ENCODE assay signal across 8 cellular contexts in genomic region chr20:53939554-53940355, GRCh38.
DNase-seq lines count a peak whose midpoint lies in the region; ATAC-seq and TF ChIP-seq lines count a peak whose summit lies in the region.

No MANE protein-coding gene starts in this region.

- H3K9ac ChIP-seq in adipocyte (ENCODE audit: low read length): peak overlapping the region; percentile 79

- DNase-seq in EH (ENCODE audit: low read depth) (peak; percentile 96), LHCN-M2 (ENCODE audit: low read depth) (peak; percentile 97), SKM-1 (lab: John Stamatoyannopoulos, UW; ENCODE audit: unreplicated experiment) (peak; percentile 87), adipocyte (ENCODE audit: low read depth) (peak; percentile 95), left ventricle myocardium inferior (peak; percentile 94), pulmonary artery endothelial cell (ENCODE audit: low read depth, low spot score) (peak; percentile 88)

- H3K27me3 ChIP-seq in adipocyte (replicated peaks; ENCODE audit: control insufficient read depth, insufficient read depth, low read length) (no peaks in the 10 kb centered on the region), left ventricle myocardium inferior (ENCODE audit: low read depth) (no peaks in the 10 kb centered on the region)

- peak; percentile 61 for ATAC-seq in GM21825 (IDR thresholded peaks at IDR 0.05; ENCODE audit: unreplicated experiment)
- ATAC-seq in HG02973 (IDR thresholded peaks at IDR 0.05; ENCODE audit: unreplicated experiment): no peak

- H3K4me1 ChIP-seq in adipocyte (ENCODE audit: control insufficient read depth, insufficient read depth, low read length): peaks cover 65% of the 10 kb centered on the region
- peaks cover 64% of the 10 kb centered on the region for H3K4me1 ChIP-seq in left ventricle myocardium inferior

- H3K4me3 ChIP-seq in adipocyte (ENCODE audit: low read length) (peak overlapping the region; percentile 58), left ventricle myocardium inferior (peak overlapping the region; percentile 29)

- peak; percentile 78 for TF ChIP-seq CTCF in left ventricle myocardium inferior (IDR thresholded peaks at IDR 0.05; ENCODE audit: borderline replicate concordance)

- intact Hi-C loops in left ventricle myocardium inferior (cut with micrococcal nuclease): loop anchor here (5.0 to 10.0 kb wide), 2 partner anchors 125 to 362 kb away; no protein-coding TSS in a partner anchor

- no peaks in the 10 kb centered on the region for H3K36me3 ChIP-seq in adipocyte (ENCODE audit: control insufficient read depth, insufficient read depth, low read length, severe bottlenecking)
- no peaks in the 10 kb centered on the region for H3K36me3 ChIP-seq in left ventricle myocardium inferior

- H3K9me3 ChIP-seq in adipocyte (ENCODE audit: control insufficient read depth, low read length): no peaks in the 10 kb centered on the region
- H3K9me3 ChIP-seq in left ventricle myocardium inferior (replicated peaks): no peaks in the 10 kb centered on the region

- peak overlapping the region; percentile 87 for H3K27ac ChIP-seq in left ventricle myocardium inferior (replicated peaks)
